Comparison of ENCODE assay signal across 8 cellular contexts in the genomic region with DNA sequence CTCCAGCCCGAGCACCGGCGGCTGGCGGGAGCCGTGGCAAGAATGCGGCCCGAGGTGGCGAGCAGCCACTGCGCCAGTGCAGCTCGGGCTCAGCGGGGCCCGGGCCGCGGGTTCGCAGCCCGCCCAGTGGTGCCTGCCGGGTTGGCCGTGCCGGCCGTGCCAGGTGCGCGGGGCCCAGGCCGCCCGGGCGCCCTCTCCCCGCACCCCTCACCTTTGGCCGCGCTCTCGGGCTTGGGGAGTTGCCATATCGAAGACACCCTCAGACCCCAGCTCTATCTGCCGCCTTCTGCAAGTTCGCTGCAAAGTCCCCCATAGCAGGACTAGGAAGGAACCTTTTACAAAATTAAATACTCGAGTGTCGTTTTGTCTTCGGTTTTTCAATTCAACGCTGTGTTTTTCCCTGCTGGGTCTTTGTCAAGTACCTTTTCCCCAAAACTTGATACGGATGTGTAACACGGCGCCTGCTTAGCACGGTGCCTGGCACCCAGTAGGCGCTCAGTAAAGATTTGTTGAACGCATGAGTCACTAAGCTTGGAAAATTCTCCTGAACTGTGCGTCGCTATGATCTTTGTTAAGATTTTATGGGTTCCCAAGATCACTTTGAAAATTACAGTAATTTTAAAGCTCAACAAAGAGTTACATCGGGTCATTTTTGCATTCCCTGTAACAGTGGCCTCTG. TPM values are rescaled to one million over a fixed set of nuclear protein-coding genes. Genes with fewer than 3 reads are reported as not detected.
A peak's percentile ranks its signal among the peaks of the same experiment; 100 is the strongest.
DNase-seq lines count a peak whose midpoint lies in the region; ATAC-seq and TF ChIP-seq lines count a peak whose summit lies in the region.

No MANE protein-coding gene starts in this region.

- no peaks in the 10 kb centered on the region for H3K9me3 Mint-ChIP-seq in activated CD8-positive, alpha-beta T cell treated with anti-CD3 and anti-CD28 coated beads, Interleukin-2, amount 10 ng/mL, durations not matched to agents 7 days and 5 days (ENCODE audit: insufficient read depth)

- peak overlapping the region; percentile 82 for H3K27ac Mint-ChIP-seq in activated CD8-positive, alpha-beta T cell treated with anti-CD3 and anti-CD28 coated beads, Interleukin-2, amount 10 ng/mL, durations not matched to agents 7 days and 5 days

- ATAC-seq in HG02623 (IDR thresholded peaks at IDR 0.05; ENCODE audit: unreplicated experiment) (peak; percentile 13), HG02798 (IDR thresholded peaks at IDR 0.05; ENCODE audit: poor library complexity, unreplicated experiment) (no peak), HG02973 (IDR thresholded peaks at IDR 0.05; ENCODE audit: unreplicated experiment) (no peak)
- peak; percentile 39 for ATAC-seq in activated CD8-positive, alpha-beta T cell treated with anti-CD3 and anti-CD28 coated beads, Interleukin-2, amount 10 ng/mL, durations not matched to agents 7 days and 5 days

- peaks cover 20% of the 10 kb centered on the region for H3K36me3 Mint-ChIP-seq in activated CD8-positive, alpha-beta T cell treated with anti-CD3 and anti-CD28 coated beads, Interleukin-2, amount 10 ng/mL, durations not matched to agents 7 days and 5 days (ENCODE audit: low read depth)

- H3K9me2 ChIP-seq in DOHH2 (replicated peaks; ENCODE audit: control insufficient read depth, low read length): no peaks in the 10 kb centered on the region

- peaks cover 55% of the 10 kb centered on the region for H3K4me1 Mint-ChIP-seq in activated CD8-positive, alpha-beta T cell treated with anti-CD3 and anti-CD28 coated beads, Interleukin-2, amount 10 ng/mL, durations not matched to agents 7 days and 5 days (ENCODE audit: low read depth)

- peak overlapping the region; percentile 72 for H3K4me2 ChIP-seq in DOHH2 (ENCODE audit: low read length)

- H3K27me3 Mint-ChIP-seq in activated CD8-positive, alpha-beta T cell treated with anti-CD3 and anti-CD28 coated beads, Interleukin-2, amount 10 ng/mL, durations not matched to agents 7 days and 5 days (ENCODE audit: low read depth): no peaks in the 10 kb centered on the region

- no peaks in the 10 kb centered on the region for H3K36me3 ChIP-seq in DOHH2 (ENCODE audit: control insufficient read depth, low read length)
- H3K36me3 ChIP-seq in left ventricle myocardium inferior: peaks cover 7% of the 10 kb centered on the region

- H3K79me2 ChIP-seq in DOHH2 (ENCODE audit: control insufficient read depth, low read length): peaks cover 8% of the 10 kb centered on the region

- no peaks in the 10 kb centered on the region for H4K20me1 ChIP-seq in DOHH2 (ENCODE audit: control insufficient read depth, insufficient read depth, low read depth, low read length)

- intact Hi-C loops in left ventricle myocardium inferior (cut with micrococcal nuclease): no loop called here
- intact Hi-C loops in posterior vena cava (cut with DNase I): loop anchor here in 1 of 2 donors (5.0 kb wide), 1 partner anchor 45 kb away; no protein-coding TSS in a partner anchor

- H3K27me3 ChIP-seq in DOHH2 (ENCODE audit: control insufficient read depth, low read length) (peaks cover 14% of the 10 kb centered on the region), left ventricle myocardium inferior (ENCODE audit: low read depth) (no peaks in the 10 kb centered on the region)

- H3K4me1 ChIP-seq in DOHH2 (ENCODE audit: control insufficient read depth, low read length) (peaks cover 10% of the 10 kb centered on the region), left ventricle myocardium inferior (peaks cover 67% of the 10 kb centered on the region)

- H3K9me3 ChIP-seq in DOHH2 (ENCODE audit: control insufficient read depth, insufficient read depth, low read length): no peaks in the 10 kb centered on the region
- no peaks in the 10 kb centered on the region for H3K9me3 ChIP-seq in left ventricle myocardium inferior (replicated peaks)

- DNase-seq in activated CD8-positive, alpha-beta T cell treated with anti-CD3 and anti-CD28 coated beads, Interleukin-2, amount 10 ng/mL, durations not matched to agents 7 days and 5 days: no peak
- DNase-seq in left ventricle myocardium inferior: no peak
- peak; percentile 25 for DNase-seq in renal cortical epithelial cell (ENCODE audit: low read depth)
- no peak for DNase-seq in posterior vena cava (ENCODE audit: low spot score)

- TF ChIP-seq CTCF in DOHH2 (IDR thresholded peaks at IDR 0.05; ENCODE audit: low read depth, low read length, poor library complexity, severe bottlenecking) (no peak), left ventricle myocardium inferior (IDR thresholded peaks at IDR 0.05; ENCODE audit: borderline replicate concordance) (peak; percentile 29)

- POLR2A ChIA-PET in activated CD8-positive, alpha-beta T cell treated with anti-CD3 and anti-CD28 coated beads, Interleukin-2, amount 10 ng/mL, durations not matched to agents 7 days and 5 days (lab: Charles Lee): interaction anchor here (0.6 to 3.3 kb wide), 19 partner anchors 10 to 1787 kb away, joined by 3 to 23 read pairs (median 5); partner anchors contain the start of genes ALS2, CASP10, CASP8 and CYP20A1

- H3K4me3 ChIP-seq in DOHH2 (ENCODE audit: low read length): peak overlapping the region; percentile 81
- H3K4me3 ChIP-seq in left ventricle myocardium inferior: peak overlapping the region; percentile 79

- CTCF ChIA-PET in activated CD8-positive, alpha-beta T cell treated with anti-CD3 and anti-CD28 coated beads, Interleukin-2, amount 10 ng/mL, durations not matched to agents 7 days and 5 days (lab: Charles Lee): interaction anchor here (0.8 to 2.7 kb wide), 18 partner anchors 9 to 551 kb away, joined by 3 to 15 read pairs (median 4); partner anchors contain the start of gene CASP10

- H3K27ac ChIP-seq in DOHH2 (ENCODE audit: low read depth, low read length): no peak overlapping the region
- H3K27ac ChIP-seq in left ventricle myocardium inferior (replicated peaks): peak overlapping the region; percentile 95

- H3K4me3 Mint-ChIP-seq in activated CD8-positive, alpha-beta T cell treated with anti-CD3 and anti-CD28 coated beads, Interleukin-2, amount 10 ng/mL, durations not matched to agents 7 days and 5 days: peak overlapping the region; percentile 98

- no peaks in the 10 kb centered on the region for H3F3A ChIP-seq in DOHH2 (ENCODE audit: control insufficient read depth, insufficient read depth)

RNA-seq across cellular contexts. Expression of gene STRADB, which starts 0.7 kb away (rescaled TPM):
- total RNA-seq in activated CD8-positive, alpha-beta T cell treated with anti-CD3 and anti-CD28 coated beads, Interleukin-2, amount 10 ng/mL, durations not matched to agents 7 days and 5 days: 10 to 100 TPM; 26.8 to 30.3 TPM
- 57.5 TPM for total RNA-seq in left ventricle myocardium inferior
- total RNA-seq in renal cortical epithelial cell: 27.3 and 46.1 TPM in 2 replicates
- total RNA-seq in posterior vena cava: 10 to 100 TPM; 11.7 to 18.0 TPM

RNA-seq across cellular contexts. Expression of gene TRAK2, which starts 0.9 kb away (rescaled TPM):
- 10 to 100 TPM; 51.3 to 53.0 TPM for total RNA-seq in activated CD8-positive, alpha-beta T cell treated with anti-CD3 and anti-CD28 coated beads, Interleukin-2, amount 10 ng/mL, durations not matched to agents 7 days and 5 days
- total RNA-seq in left ventricle myocardium inferior (169 TPM), renal cortical epithelial cell (35.9 and 117 TPM in 2 replicates), posterior vena cava (100 to 1,000 TPM in 1 of 2 donors, 10 to 100 TPM in 1; 96.6 to 124 TPM)

Comparison
In these comparisons a context has a peak if more than half of its experiments do, and no peak if none do; other contexts are left out.
1. ATAC-seq: peak in HG02623 (single experiment) and activated CD8-positive, alpha-beta T cell treated with anti-CD3 and anti-CD28 coated beads, Interleukin-2, amount 10 ng/mL, durations not matched to agents 7 days and 5 days (single experiment); none in HG02798 (single experiment) and HG02973 (single experiment).